31 cellular contexts compared by ENCODE assay signal in genomic region chr3:189845069-189845468, GRCh38.
"Had no signal": no experiment of that assay in that cellular context is flagged by ENCODE, and none has a peak within 500 bp of the region (broad histone marks: within the 10 kb centered on the region; RNA-seq: fewer than 3 reads in every experiment).

No MANE protein-coding gene starts in this region.

- H3K9me3 ChIP-seq: MG63 had no signal

- FAIRE-seq: RCC 7860 had no signal

- H3K27ac ChIP-seq: PC-9, WERI-Rb-1 had no signal

- H2AFZ ChIP-seq: PC-9 had no signal

- H3K36me3 ChIP-seq: MG63, WERI-Rb-1 had no signal

- H3K4me2 ChIP-seq: PC-9 had no signal

- H3K4me3 ChIP-seq: MG63, PC-9 had no signal

- H3K27me3 ChIP-seq: MG63 had no signal

- DNase-seq: activated CD4-positive, alpha-beta memory T cell treated with anti-CD3 and anti-CD28 coated beads, Interleukin-2, amount 10 ng/mL, durations not matched to agents 7 days and 5 days; activated CD4-positive, alpha-beta T cell treated with anti-CD3 and anti-CD28 coated beads for 1 hour; activated CD4-positive, alpha-beta T cell treated with anti-CD3 and anti-CD28 coated beads for 48 hours; activated CD4-positive, CD25-positive, alpha-beta regulatory T cell; activated CD8-positive, alpha-beta memory T cell treated with anti-CD3 and anti-CD28 coated beads for 24 hours; activated CD8-positive, alpha-beta memory T cell treated with anti-CD3 and anti-CD28 coated beads, Interleukin-2, amount 10 ng/mL, durations not matched to agents 7 days and 5 days; activated CD8-positive, alpha-beta memory T cell treated with anti-CD3 and anti-CD28 coated beads, Interleukin-2, amount 50 U/mL, for 48 hours; activated effector memory CD4-positive, alpha-beta T cell treated with Interleukin-2 at 50 U/mL for 16 hours; activated naive CD4-positive, alpha-beta T cell treated with anti-CD3 and anti-CD28 coated beads, Interleukin-2, amount 10 ng/mL, durations not matched to agents 7 days and 5 days; activated naive CD8-positive, alpha-beta T cell treated with anti-CD3 and anti-CD28 coated beads, Interleukin-2, amount 50 U/mL, for 24 hours; activated T-cell treated with anti-CD3 and anti-CD28 coated beads, Interleukin-2, amount 50 U/mL, for 48 hours; aorta; Karpas-422; KBM-7; MG63; MV-4-11; NCI-H1092 treated with DMSO at 0.1 percent for 48 hours; NCI-H1417; NCI-H146; NCI-H187 treated with DMSO at 0.1 percent for 48 hours; NCI-H2081; NCI-H2227 treated with DMSO at 0.1 percent for 48 hours; NCI-H446; NCI-H524 treated with DMSO at 0.1 percent for 48 hours; NK-92 treated with Interleukin-12 subunit alpha and Interleukin-12 subunit beta, amount 100 ng/mL, for 24 hours; SIG-M5; T1000; WERI-Rb-1 had no signal

- ATAC-seq: activated CD8-positive, alpha-beta memory T cell treated with anti-CD3 and anti-CD28 coated beads, Interleukin-2, amount 10 ng/mL, durations not matched to agents 7 days and 5 days; activated naive CD8-positive, alpha-beta T cell treated with anti-CD3 and anti-CD28 coated beads, Interleukin-2, amount 50 U/mL, for 24 hours; Right ventricle myocardium inferior had no signal
